Comparison of ENCODE assay signal across 22 cellular contexts in genomic region chr21:28910280-28910887, GRCh38.
DNase-seq lines count a peak whose midpoint lies in the region; ATAC-seq and TF ChIP-seq lines count a peak whose summit lies in the region.
"Had no signal": no experiment of that assay in that cellular context is flagged by ENCODE, and none has a peak within 500 bp of the region (broad histone marks: within the 10 kb centered on the region; RNA-seq: fewer than 3 reads in every experiment).

No MANE protein-coding gene starts in this region.

- CTCF ChIA-PET in mammary epithelial cell (lab: Charles Lee; ENCODE audit: low non-redundant PET), result no interaction called here

- no peaks in the 10 kb centered on the region for H3K79me2 ChIP-seq in mammary epithelial cell (ENCODE audit: insufficient read depth, low read length)

- H3K27me3 ChIP-seq in breast epithelium (no peaks in the 10 kb centered on the region), mammary epithelial cell (ENCODE audit: insufficient read depth, low read length) (no peaks in the 10 kb centered on the region), esophagus muscularis mucosa (no peaks in the 10 kb centered on the region), gastrocnemius medialis (no peaks in the 10 kb centered on the region), aorta (ENCODE audit: control insufficient read depth in 1 of 2, insufficient read depth in 2 of 2, low read length in 1 of 2) (no peaks in the 10 kb centered on the region), left lung (no peaks in the 10 kb centered on the region)

- no peak overlapping the region for H3K4me2 ChIP-seq in mammary epithelial cell (ENCODE audit: insufficient read depth, low read depth, low read length)
- H3K4me2 ChIP-seq: GM23338, KMS-11 had no signal

- no peaks in the 10 kb centered on the region for H4K20me1 ChIP-seq in mammary epithelial cell (ENCODE audit: insufficient read depth, low read length)

- in situ Hi-C loops in mammary epithelial cell (cut with MboI; ENCODE audit: low sequenced_read_pairs in 2 of 2), result no loop called here
- in situ Hi-C loops in gastrocnemius medialis (cut with MboI; ENCODE audit: low sequenced_read_pairs in 4 of 4), result no loop called here

- BruUV-seq in mammary epithelial cell (replicated peaks; lab: Mats Ljungman, UMichigan), result no TSS peak

- no peaks in the 10 kb centered on the region for H3K4me1 ChIP-seq in breast epithelium
- H3K4me1 ChIP-seq in mammary epithelial cell (ENCODE audit: insufficient read depth, low read length), result no peaks in the 10 kb centered on the region
- peaks cover 0 to 12% (median 7%) of the 10 kb centered on the region in 4 donors for H3K4me1 ChIP-seq in esophagus muscularis mucosa
- H3K4me1 ChIP-seq in gastrocnemius medialis, result no peaks in the 10 kb centered on the region
- H3K4me1 ChIP-seq in aorta (ENCODE audit: control insufficient read depth in 1 of 2, insufficient read depth in 2 of 2, low read length in 2 of 2), result peaks cover 0 to 2% of the 10 kb centered on the region in 2 donors
- H3K4me1 ChIP-seq in left lung, result no peaks in the 10 kb centered on the region

- 69% methylated on average over 4 of the region's 4 CpGs for WGBS in mammary epithelial cell (ENCODE audit: low coverage, missing lambda C conversion rate)
- WGBS in esophagus muscularis mucosa, result 46% methylated on average over 4 of the region's 4 CpGs
- WGBS in aorta, 2 donors, result 14 to 15% methylated on average over 4 of the region's 4 CpGs

- TF ChIP-seq CTCF in breast epithelium (IDR thresholded peaks at IDR 0.05) (no peak), mammary epithelial cell (conservative IDR thresholded peaks at IDR 0.05 in 1 of 2, IDR thresholded peaks at IDR 0.05 in 1 of 2; ENCODE audit: extremely low read depth in 1 of 2, insufficient read depth in 1 of 2, low read depth in 1 of 2, low read length in 2 of 2) (no peak), esophagus muscularis mucosa (IDR thresholded peaks at IDR 0.05) (no peak), gastrocnemius medialis (IDR thresholded peaks at IDR 0.05 in 4 of 5, conservative IDR thresholded peaks at IDR 0.05 in 1 of 5) (no peak), left lung (IDR thresholded peaks at IDR 0.05) (no peak)

- dilution Hi-C loops in mammary epithelial cell (cut with HindIII; ENCODE audit: low sequenced_read_pairs), result no loop called here

- H3K4me3 ChIP-seq in breast epithelium (no peak overlapping the region), mammary epithelial cell (replicated peaks in 1 of 3; ENCODE audit: insufficient read depth in 1 of 3, low read depth in 2 of 3, low read length in 3 of 3) (no peak overlapping the region), esophagus muscularis mucosa (no peak overlapping the region), gastrocnemius medialis (no peak overlapping the region), aorta (ENCODE audit: low read length in 2 of 2) (no peak overlapping the region), left lung (no peak overlapping the region)
- H3K4me3 ChIP-seq: GM23338 had no signal

- TF ChIP-seq EP300 in esophagus muscularis mucosa (IDR thresholded peaks at IDR 0.05), result no peak

- no peaks in the 10 kb centered on the region for H3K9me3 ChIP-seq in breast epithelium
- H3K9me3 ChIP-seq in mammary epithelial cell (replicated peaks; ENCODE audit: insufficient read depth, low read length), result no peaks in the 10 kb centered on the region
- H3K9me3 ChIP-seq in esophagus muscularis mucosa, result no peaks in the 10 kb centered on the region
- H3K9me3 ChIP-seq in gastrocnemius medialis, result no peaks in the 10 kb centered on the region
- no peaks in the 10 kb centered on the region for H3K9me3 ChIP-seq in aorta (ENCODE audit: control insufficient read depth, low read length)
- H3K9me3 ChIP-seq in left lung, result no peaks in the 10 kb centered on the region

- H3K27ac ChIP-seq in breast epithelium, result peak overlapping the region; percentile 7 to 54
- no peak overlapping the region for H3K27ac ChIP-seq in mammary epithelial cell (ENCODE audit: insufficient read depth, low read depth, low read length)
- H3K27ac ChIP-seq in esophagus muscularis mucosa (replicated peaks in 1 of 4), result peak overlapping the region in 3 of 4 donors; percentile 16 to 35 (median 24)
- H3K27ac ChIP-seq in gastrocnemius medialis, result peak overlapping the region in 1 of 4 donors; percentile 21
- peak overlapping the region in 1 of 2 donors; percentile 7 for H3K27ac ChIP-seq in aorta (ENCODE audit: low read depth in 1 of 2, low read length in 2 of 2)
- H3K27ac ChIP-seq in left lung, result no peak overlapping the region
- H3K27ac ChIP-seq: 22Rv1, KMS-11, RWPE1 had no signal

- intact Hi-C loops in breast epithelium (cut with DNase I; ENCODE audit: low total_unique reads), result no loop called here
- intact Hi-C loops in mammary epithelial cell (cut with micrococcal nuclease), result no loop called here
- intact Hi-C loops in esophagus muscularis mucosa (cut with DNase I), result no loop called here
- intact Hi-C loops in gastrocnemius medialis (cut with DNase I; ENCODE audit: low total_unique reads), result no loop called here
- intact Hi-C loops in aorta (cut with DNase I), result no loop called here
- intact Hi-C loops in left lung (cut with DNase I), result no loop called here

- peak; percentile 30 to 51 for ATAC-seq in gastrocnemius medialis
- ATAC-seq in aorta (ENCODE audit: low FRiP score), result peak; percentile 26
- ATAC-seq in left lung, result no peak
- ATAC-seq: GM23338, PC-3 had no signal

- DNase-seq in breast epithelium (ENCODE audit: low spot score in 2 of 2) (no peak), mammary epithelial cell (no peak), esophagus muscularis mucosa (ENCODE audit: extremely low spot score) (no peak), gastrocnemius medialis (no peak), aorta (no peak), left lung (no peak), CD1c-positive myeloid dendritic cell (ENCODE audit: extremely low spot score) (no peak), ureter (ENCODE audit: low spot score) (no peak)
- DNase-seq: CD4-positive, CD25-positive, alpha-beta regulatory T cell; COR-L47; GDM1; MV-4-11; NCI-H1417; NCI-H187 treated with DMSO at 0.1 percent for 48 hours; NCI-H2227 treated with DMSO at 0.1 percent for 48 hours; NCI-H510A treated with DMSO at 0.1 percent for 48 hours; PC-3; SIG-M5 had no signal

- TF ChIP-seq POLR2A in breast epithelium (IDR thresholded peaks at IDR 0.05), result no peak
- TF ChIP-seq POLR2A in esophagus muscularis mucosa (IDR thresholded peaks at IDR 0.05; ENCODE audit: low read depth), result no peak
- no peak for TF ChIP-seq POLR2A in gastrocnemius medialis (IDR thresholded peaks at IDR 0.05)

- H2AFZ ChIP-seq in mammary epithelial cell (ENCODE audit: low read depth, low read length), result no peak overlapping the region
- H2AFZ ChIP-seq: GM23338 had no signal

- no peaks in the 10 kb centered on the region for H3K36me3 ChIP-seq in breast epithelium
- H3K36me3 ChIP-seq in mammary epithelial cell (ENCODE audit: insufficient read depth, low read length), result no peaks in the 10 kb centered on the region
- no peaks in the 10 kb centered on the region for H3K36me3 ChIP-seq in esophagus muscularis mucosa
- no peaks in the 10 kb centered on the region for H3K36me3 ChIP-seq in gastrocnemius medialis
- H3K36me3 ChIP-seq in aorta (ENCODE audit: control insufficient read depth in 1 of 2, insufficient read depth in 2 of 2, low read length in 1 of 2), result no peaks in the 10 kb centered on the region
- H3K36me3 ChIP-seq in left lung, result no peaks in the 10 kb centered on the region

- H3K9ac ChIP-seq in mammary epithelial cell (ENCODE audit: insufficient read depth, low read length), result no peak overlapping the region
- H3K9ac ChIP-seq: KMS-11 had no signal

Comparison
In these comparisons a context has a peak if more than half of its experiments do, and no peak if none do; other contexts are left out.
1. H3K27ac ChIP-seq: peak in breast epithelium (2 of 2) and esophagus muscularis mucosa (3 of 4); none in mammary epithelial cell (single experiment) and left lung (0 of 2).